15 cellular contexts compared by ENCODE assay signal in genomic region chr16:53948326-53948725, GRCh38.
DNase-seq lines count a peak whose midpoint lies in the region; ATAC-seq and TF ChIP-seq lines count a peak whose summit lies in the region.
"Had no signal": no experiment of that assay in that cellular context is flagged by ENCODE, and none has a peak within 500 bp of the region (broad histone marks: within the 10 kb centered on the region; RNA-seq: fewer than 3 reads in every experiment).

No MANE protein-coding gene starts in this region.

- H3K27ac ChIP-seq in heart left ventricle (no peak overlapping the region), DND-41 (ENCODE audit: low read length) (peak overlapping the region; percentile 92)
- H3K27ac ChIP-seq: A549 had no signal

- DNase-seq in heart left ventricle (no peak), left cardiac atrium (no peak), DND-41 (no peak), AG08395 (ENCODE audit: low spot score) (no peak)
- DNase-seq: Caco-2; CD8-positive, alpha-beta memory T cell; EL; H7 had no signal

- H3K27me3 Mint-ChIP-seq in activated T-helper 17 cell treated with anti-CD3 and anti-CD28 coated beads, Interleukin-2, amount 50 U/mL, for 72 hours = no peaks in the 10 kb centered on the region
- H3K27me3 Mint-ChIP-seq: CD8-positive, alpha-beta memory T cell; IgD-negative memory B cell had no signal

- ATAC-seq in heart left ventricle (peak in 3 of 4 donors; percentile 22 to 42 (median 28)), left cardiac atrium (no peak), DND-41 (ENCODE audit: insufficient read depth, low read depth) (no peak), HG03095 (IDR thresholded peaks at IDR 0.05; ENCODE audit: unreplicated experiment) (no peak), HG03378 (IDR thresholded peaks at IDR 0.05; ENCODE audit: unreplicated experiment) (no peak)
- no peak for ATAC-seq in activated T-helper 17 cell treated with anti-CD3 and anti-CD28 coated beads, Interleukin-2, amount 50 U/mL, for 72 hours (replicated peaks)
- ATAC-seq: A549, GM23338 had no signal

- H3K9me3 Mint-ChIP-seq in activated T-helper 17 cell treated with anti-CD3 and anti-CD28 coated beads, Interleukin-2, amount 50 U/mL, for 72 hours = no peaks in the 10 kb centered on the region
- H3K9me3 Mint-ChIP-seq: CD14-positive monocyte; CD8-positive, alpha-beta memory T cell; GM23338; IgD-negative memory B cell had no signal

- H3K79me2 ChIP-seq in DND-41 (ENCODE audit: insufficient read depth, low read length) = peaks cover 30% of the 10 kb centered on the region

- no peak overlapping the region for H3K4me3 ChIP-seq in heart left ventricle
- H3K4me3 ChIP-seq in DND-41 (ENCODE audit: low read depth in 1 of 2, low read length in 2 of 2) = no peak overlapping the region
- H3K4me3 ChIP-seq: A549, GM23338 had no signal

- H3K27me3 ChIP-seq in heart left ventricle = no peaks in the 10 kb centered on the region
- no peaks in the 10 kb centered on the region for H3K27me3 ChIP-seq in DND-41 (ENCODE audit: insufficient read depth, low read length, poor library complexity)

- intact Hi-C loops in heart left ventricle (cut with DNase I) = loop anchor here in 5 of 10 donors (5.0 to 10.0 kb wide), 8 partner anchors 244 to 1756 kb away; partner anchors contain the start of genes IRX5 (in 2 of the 5) and IRX3 (in 1 of the 5)
- intact Hi-C loops in left cardiac atrium (cut with DNase I) = no loop called here

- H3K4me1 ChIP-seq in heart left ventricle (peaks cover 0 to 17% (median 2%) of the 10 kb centered on the region in 12 donors), DND-41 (ENCODE audit: insufficient read depth, low read length) (peaks cover 84% of the 10 kb centered on the region)
- H3K4me1 ChIP-seq: A549 had no signal

- H4K20me1 ChIP-seq in DND-41 (ENCODE audit: insufficient read depth, low read length) = no peaks in the 10 kb centered on the region

- 56 to 75% (median 64%) methylated on average over 4 of the region's 4 CpGs for WGBS in heart left ventricle, 4 donors

- H3K27ac Mint-ChIP-seq in activated T-helper 17 cell treated with anti-CD3 and anti-CD28 coated beads, Interleukin-2, amount 50 U/mL, for 72 hours = peak overlapping the region; percentile 10
- H3K27ac Mint-ChIP-seq: GM23338 had no signal

- no peak overlapping the region for H3K4me2 ChIP-seq in DND-41 (ENCODE audit: insufficient read depth, low read length)
- H3K4me2 ChIP-seq: A549, GM23338 had no signal

- H3K36me3 ChIP-seq in heart left ventricle = no peaks in the 10 kb centered on the region
- H3K36me3 ChIP-seq in DND-41 (ENCODE audit: insufficient read depth, low read length) = no peaks in the 10 kb centered on the region

- H3K4me1 Mint-ChIP-seq in activated T-helper 17 cell treated with anti-CD3 and anti-CD28 coated beads, Interleukin-2, amount 50 U/mL, for 72 hours = peaks cover 27% of the 10 kb centered on the region
- H3K4me1 Mint-ChIP-seq: GM23338 had no signal

- peak overlapping the region; percentile 41; the same call in 1 of the 2 replicates for H3K9ac ChIP-seq in DND-41 (ENCODE audit: low read depth, low read length)

- TF ChIP-seq POLR2A in heart left ventricle (IDR thresholded peaks at IDR 0.05) = no peak

- H2AFZ ChIP-seq in DND-41 (ENCODE audit: low read depth, low read length) = no peak overlapping the region
- H2AFZ ChIP-seq: GM23338 had no signal

- H3K36me3 Mint-ChIP-seq in activated T-helper 17 cell treated with anti-CD3 and anti-CD28 coated beads, Interleukin-2, amount 50 U/mL, for 72 hours (ENCODE audit: low read depth) = no peaks in the 10 kb centered on the region
- H3K36me3 Mint-ChIP-seq: CD14-positive monocyte, IgD-negative memory B cell had no signal

- TF ChIP-seq CTCF in heart left ventricle (IDR thresholded peaks at IDR 0.05) = no peak
- no peak for TF ChIP-seq CTCF in DND-41 (IDR thresholded peaks at IDR 0.05; ENCODE audit: borderline replicate concordance, extremely low read depth, low read length, poor library complexity, severe bottlenecking)

- H3K4me3 Mint-ChIP-seq in activated T-helper 17 cell treated with anti-CD3 and anti-CD28 coated beads, Interleukin-2, amount 50 U/mL, for 72 hours = no peak overlapping the region
- H3K4me3 Mint-ChIP-seq: CD14-positive monocyte; CD8-positive, alpha-beta memory T cell; GM23338 had no signal

- no peaks in the 10 kb centered on the region for H3K9me3 ChIP-seq in heart left ventricle
- no peaks in the 10 kb centered on the region for H3K9me3 ChIP-seq in DND-41 (ENCODE audit: insufficient read depth, low read length, severe bottlenecking)
- H3K9me3 ChIP-seq: A549, Caco-2 had no signal

Comparison
In these comparisons a context has a peak if more than half of its experiments do, and no peak if none do; other contexts are left out.
1. ATAC-seq: peak in heart left ventricle (3 of 4); none in left cardiac atrium (0 of 2), DND-41 (single experiment), activated T-helper 17 cell treated with anti-CD3 and anti-CD28 coated beads, Interleukin-2, amount 50 U/mL, for 72 hours (single experiment), HG03095 (single experiment) and HG03378 (single experiment).